1 cellular context compared by ENCODE assay signal in the genomic region with DNA sequence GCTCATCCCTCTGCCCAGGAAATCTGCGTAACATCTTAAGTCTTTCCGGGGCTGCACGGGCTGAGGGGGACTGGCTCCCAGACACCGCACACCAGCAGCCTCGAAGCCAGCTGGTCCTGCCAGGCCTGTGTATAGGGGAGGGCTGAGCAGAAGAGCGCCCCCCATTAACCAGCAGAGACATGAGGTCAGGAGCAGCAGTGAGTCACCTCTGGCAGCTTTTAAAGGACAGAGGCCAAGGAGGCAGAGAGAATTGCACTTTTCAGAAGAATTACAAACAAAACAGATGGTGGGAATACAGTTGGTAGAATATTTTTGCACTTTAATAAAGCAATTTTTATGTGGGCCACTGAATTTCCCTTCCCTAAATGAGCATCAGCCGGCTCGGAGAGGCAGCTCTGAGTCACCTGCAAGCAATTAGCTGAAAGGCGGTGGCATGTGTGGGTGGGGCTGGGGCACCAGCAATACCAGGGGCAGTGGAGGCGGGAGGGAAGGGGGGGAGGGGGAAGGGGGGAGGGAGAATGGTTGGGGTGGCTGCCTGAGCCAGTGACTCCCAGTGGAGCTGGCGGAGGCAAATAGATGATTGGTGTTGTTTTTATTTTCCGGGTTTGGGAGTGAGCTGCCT.
A peak's percentile ranks its signal among the peaks of the same experiment; 100 is the strongest.
TF ChIP-seq lines count a peak whose summit lies in the region.

No MANE protein-coding gene starts in this region.

TF ChIP-seq in HEK293, 187 proteins besides CTCF, POLR2A, EP300 and RAD21 (continued from another document):
- TF ChIP-seq, protein P1, sequence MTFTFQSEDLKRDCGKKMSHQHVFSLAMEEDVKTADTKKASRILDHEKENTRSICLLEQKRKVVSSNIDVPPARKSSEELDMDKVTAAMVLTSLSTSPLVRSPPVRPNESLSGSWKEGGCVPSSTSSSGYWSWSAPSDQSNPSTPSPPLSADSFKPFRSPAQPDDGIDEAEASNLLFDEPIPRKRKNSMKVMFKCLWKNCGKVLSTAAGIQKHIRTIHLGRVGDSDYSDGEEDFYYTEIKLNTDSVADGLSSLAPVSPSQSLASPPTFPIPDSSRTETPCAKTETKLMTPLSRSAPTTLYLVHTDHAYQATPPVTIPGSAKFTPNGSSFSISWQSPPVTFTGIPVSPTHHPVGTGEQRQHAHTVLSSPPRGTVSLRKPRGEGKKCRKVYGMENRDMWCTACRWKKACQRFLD (tag by site-specific recombination; IDR thresholded peaks at IDR 0.05), result no peak
- TF ChIP-seq ZNF561 (tag by site-specific recombination; IDR thresholded peaks at IDR 0.05; ENCODE audit: borderline replicate concordance) (0 out of 2 replicates have a peak, but pooled peaks have one; percentile 31), OSR2 (tag by site-specific recombination; IDR thresholded peaks at IDR 0.05) (peak; percentile 44; the same call in 1 of the 2 replicates), ZNF341 (tag by site-specific recombination; IDR thresholded peaks at IDR 0.05; ENCODE audit: low read depth) (peak; percentile 32), ZNF121 (tag by site-specific recombination; IDR thresholded peaks at IDR 0.05) (no peak), ZBTB7A (tag by site-specific recombination; IDR thresholded peaks at IDR 0.05; ENCODE audit: low read depth) (no peak), ZNF792 (tag by site-specific recombination; IDR thresholded peaks at IDR 0.05) (peak; percentile 71; the same call in 1 of the 2 replicates), ZNF184 (tag by site-specific recombination; IDR thresholded peaks at IDR 0.05) (0 out of 2 replicates have a peak, but pooled peaks have one; percentile 38), ZNF660 (tag by site-specific recombination; IDR thresholded peaks at IDR 0.05) (peak; percentile 35; the same call in 1 of the 2 replicates), GLIS1 (tag by site-specific recombination; IDR thresholded peaks at IDR 0.05) (peak; percentile 8; the same call in 1 of the 2 replicates), ZNF629 (tag by site-specific recombination; IDR thresholded peaks at IDR 0.05) (peak; percentile 43; the same call in 1 of the 2 replicates), SP7 (tag by site-specific recombination; IDR thresholded peaks at IDR 0.05) (peak; percentile 51; the same call in 1 of the 2 replicates), OVOL3 (tag by site-specific recombination; IDR thresholded peaks at IDR 0.05) (no peak)
- TF ChIP-seq, protein P2, sequence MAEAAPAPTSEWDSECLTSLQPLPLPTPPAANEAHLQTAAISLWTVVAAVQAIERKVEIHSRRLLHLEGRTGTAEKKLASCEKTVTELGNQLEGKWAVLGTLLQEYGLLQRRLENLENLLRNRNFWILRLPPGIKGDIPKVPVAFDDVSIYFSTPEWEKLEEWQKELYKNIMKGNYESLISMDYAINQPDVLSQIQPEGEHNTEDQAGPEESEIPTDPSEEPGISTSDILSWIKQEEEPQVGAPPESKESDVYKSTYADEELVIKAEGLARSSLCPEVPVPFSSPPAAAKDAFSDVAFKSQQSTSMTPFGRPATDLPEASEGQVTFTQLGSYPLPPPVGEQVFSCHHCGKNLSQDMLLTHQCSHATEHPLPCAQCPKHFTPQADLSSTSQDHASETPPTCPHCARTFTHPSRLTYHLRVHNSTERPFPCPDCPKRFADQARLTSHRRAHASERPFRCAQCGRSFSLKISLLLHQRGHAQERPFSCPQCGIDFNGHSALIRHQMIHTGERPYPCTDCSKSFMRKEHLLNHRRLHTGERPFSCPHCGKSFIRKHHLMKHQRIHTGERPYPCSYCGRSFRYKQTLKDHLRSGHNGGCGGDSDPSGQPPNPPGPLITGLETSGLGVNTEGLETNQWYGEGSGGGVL (tag by site-specific recombination; IDR thresholded peaks at IDR 0.05), result peak; percentile 71; the same call in 1 of the 2 replicates
- TF ChIP-seq, protein P3, sequence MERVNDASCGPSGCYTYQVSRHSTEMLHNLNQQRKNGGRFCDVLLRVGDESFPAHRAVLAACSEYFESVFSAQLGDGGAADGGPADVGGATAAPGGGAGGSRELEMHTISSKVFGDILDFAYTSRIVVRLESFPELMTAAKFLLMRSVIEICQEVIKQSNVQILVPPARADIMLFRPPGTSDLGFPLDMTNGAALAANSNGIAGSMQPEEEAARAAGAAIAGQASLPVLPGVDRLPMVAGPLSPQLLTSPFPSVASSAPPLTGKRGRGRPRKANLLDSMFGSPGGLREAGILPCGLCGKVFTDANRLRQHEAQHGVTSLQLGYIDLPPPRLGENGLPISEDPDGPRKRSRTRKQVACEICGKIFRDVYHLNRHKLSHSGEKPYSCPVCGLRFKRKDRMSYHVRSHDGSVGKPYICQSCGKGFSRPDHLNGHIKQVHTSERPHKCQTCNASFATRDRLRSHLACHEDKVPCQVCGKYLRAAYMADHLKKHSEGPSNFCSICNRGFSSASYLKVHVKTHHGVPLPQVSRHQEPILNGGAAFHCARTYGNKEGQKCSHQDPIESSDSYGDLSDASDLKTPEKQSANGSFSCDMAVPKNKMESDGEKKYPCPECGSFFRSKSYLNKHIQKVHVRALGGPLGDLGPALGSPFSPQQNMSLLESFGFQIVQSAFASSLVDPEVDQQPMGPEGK (tag by site-specific recombination; IDR thresholded peaks at IDR 0.05), result peak; percentile 71
